20 cellular contexts compared by ENCODE assay signal in the genomic region with DNA sequence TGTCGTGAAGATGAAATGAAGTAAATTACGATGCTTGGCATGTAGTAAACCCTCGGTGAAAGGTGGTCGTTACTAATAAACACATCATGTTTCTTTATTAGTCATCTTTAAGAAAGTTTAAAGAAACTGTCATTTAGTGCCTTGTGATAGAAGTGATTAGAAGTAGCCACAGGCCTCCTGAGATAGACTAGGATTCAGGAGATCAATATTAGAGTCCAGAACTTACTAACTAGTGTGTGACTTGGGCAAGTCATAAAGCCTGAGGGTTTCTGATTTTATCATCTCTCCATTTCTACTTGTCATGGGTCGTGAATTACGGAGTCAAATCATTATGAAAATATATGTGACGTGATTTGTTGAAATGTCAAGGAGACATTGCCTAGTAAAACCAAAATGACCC.
"Had no signal": no experiment of that assay in that cellular context is flagged by ENCODE, and none has a peak within 500 bp of the region (broad histone marks: within the 10 kb centered on the region; RNA-seq: fewer than 3 reads in every experiment).

No MANE protein-coding gene starts in this region.

- ATAC-seq: lower lobe of right lung; mucosa of descending colon; right lobe of liver; stimulated activated naive B cell treated with anti-CD40 and anti-IgM and Interleukin-4, amounts not matched to agents 10 μg/mL and 1 μg/mL and 100 μg/mL, for 72 hours; upper lobe of right lung had no signal

- H3K27me3 Mint-ChIP-seq: brain; stimulated activated naive B cell treated with anti-CD40 and anti-IgM and Interleukin-4, amounts not matched to agents 10 μg/mL and 1 μg/mL and 100 μg/mL, for 72 hours had no signal

- DNase-seq: activated CD4-positive, alpha-beta T cell treated with anti-CD3 and anti-CD28 coated beads, Interleukin-2, amount 50 U/mL, for 4 hours; activated CD8-positive, alpha-beta memory T cell treated with anti-CD3 and anti-CD28 coated beads for 24 hours; activated naive CD4-positive, alpha-beta T cell treated with Interleukin-2 at 50 U/mL for 16 hours; anterior cingulate cortex; caudate nucleus; dermis blood vessel endothelial cell; effector CD8-positive, alpha-beta T cell; erythroblast; foreskin fibroblast; lower lobe of right lung; mucosa of descending colon; occipital lobe; right lobe of liver; stimulated activated CD4-positive, alpha-beta T cell treated with anti-CD3 and anti-CD28 coated beads, Interleukin-1b, Interleukin-23, amount 100 ng/mL, for 48 hours; stimulated activated naive B cell treated with anti-CD40 and anti-IgM and Interleukin-4, amounts not matched to agents 10 μg/mL and 1 μg/mL and 100 μg/mL, for 72 hours; thyroid gland; upper lobe of right lung had no signal

- H3K4me3 Mint-ChIP-seq: stimulated activated naive B cell treated with anti-CD40 and anti-IgM and Interleukin-4, amounts not matched to agents 10 μg/mL and 1 μg/mL and 100 μg/mL, for 72 hours had no signal

- H3K27ac ChIP-seq: lower lobe of right lung, right lobe of liver, SK-N-MC, skin epidermis, thyroid gland, upper lobe of right lung had no signal

- H3K9me3 ChIP-seq: lower lobe of right lung, mucosa of descending colon, right lobe of liver, thyroid gland, upper lobe of right lung had no signal

- H3K9me3 Mint-ChIP-seq: brain; stimulated activated naive B cell treated with anti-CD40 and anti-IgM and Interleukin-4, amounts not matched to agents 10 μg/mL and 1 μg/mL and 100 μg/mL, for 72 hours had no signal

- H3K36me3 ChIP-seq: right lobe of liver, thyroid gland had no signal

- H3K27ac Mint-ChIP-seq: brain; stimulated activated naive B cell treated with anti-CD40 and anti-IgM and Interleukin-4, amounts not matched to agents 10 μg/mL and 1 μg/mL and 100 μg/mL, for 72 hours had no signal

- H3K27me3 ChIP-seq: right lobe of liver, thyroid gland, upper lobe of right lung had no signal

- H3K4me3 ChIP-seq: lower lobe of right lung, mucosa of descending colon, right lobe of liver, SK-N-MC, skin epidermis, thyroid gland, upper lobe of right lung had no signal
